ENCODE assay signal across 1 cellular context in the genomic region with DNA sequence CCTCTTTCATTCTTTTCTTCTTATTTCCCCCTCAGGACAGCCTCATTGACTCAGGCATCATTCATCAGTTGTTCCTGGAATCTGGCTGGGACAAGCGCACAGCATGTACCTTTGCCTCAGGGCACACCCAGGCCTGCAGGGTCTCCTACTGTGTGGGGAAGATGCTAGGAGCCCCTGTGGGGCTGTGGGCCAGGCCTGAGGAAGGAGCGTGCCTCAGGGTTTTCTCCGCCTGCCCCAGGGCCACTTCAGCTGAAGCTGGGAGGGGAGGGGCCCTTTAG.
TF ChIP-seq lines count a peak whose summit lies in the region.

No MANE protein-coding gene starts in this region.

TF ChIP-seq in H1, 55 proteins besides CTCF, POLR2A, EP300 and RAD21:
- no peak for TF ChIP-seq SIX5 (IDR thresholded peaks at IDR 0.05; ENCODE audit: low read depth, low read length)
- no peak for TF ChIP-seq MAFK (IDR thresholded peaks at IDR 0.05; ENCODE audit: low read depth, low read length)
- TF ChIP-seq RNF2 (IDR thresholded peaks at IDR 0.05; ENCODE audit: borderline replicate concordance, low read depth, low read length, missing control alignments, poor library complexity, severe bottlenecking): no peak
- no peak for TF ChIP-seq BCL11A (IDR thresholded peaks at IDR 0.05; ENCODE audit: low read depth in 2 of 2, low read length in 2 of 2)
- TF ChIP-seq, protein P1, sequence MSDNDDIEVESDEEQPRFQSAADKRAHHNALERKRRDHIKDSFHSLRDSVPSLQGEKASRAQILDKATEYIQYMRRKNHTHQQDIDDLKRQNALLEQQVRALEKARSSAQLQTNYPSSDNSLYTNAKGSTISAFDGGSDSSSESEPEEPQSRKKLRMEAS (IDR thresholded peaks at IDR 0.05): no peak
- no peak for TF ChIP-seq BRCA1 (IDR thresholded peaks at IDR 0.05; ENCODE audit: low read depth, low read length)
- no peak for TF ChIP-seq SUZ12 (IDR thresholded peaks at IDR 0.05; ENCODE audit: low read length)
- TF ChIP-seq GTF2F1 (IDR thresholded peaks at IDR 0.05; ENCODE audit: borderline replicate concordance, low read depth, low read length): no peak
- TF ChIP-seq SIRT6 (IDR thresholded peaks at IDR 0.05; ENCODE audit: low read length): no peak
- TF ChIP-seq TBP (IDR thresholded peaks at IDR 0.05; ENCODE audit: low read depth, low read length): no peak
- TF ChIP-seq CEBPB (IDR thresholded peaks at IDR 0.05; ENCODE audit: low read depth, low read length): no peak
- TF ChIP-seq NRF1 (IDR thresholded peaks at IDR 0.05; ENCODE audit: low read depth, low read length): no peak
- TF ChIP-seq RXRA (IDR thresholded peaks at IDR 0.05; ENCODE audit: insufficient read depth, low read depth, low read length): no peak
- TF ChIP-seq TAF7 (optimal IDR thresholded peaks at IDR 0.05; ENCODE audit: borderline replicate concordance, low read depth, low read length): no peak
